Comparison of ENCODE assay signal across 14 cellular contexts in the genomic region with DNA sequence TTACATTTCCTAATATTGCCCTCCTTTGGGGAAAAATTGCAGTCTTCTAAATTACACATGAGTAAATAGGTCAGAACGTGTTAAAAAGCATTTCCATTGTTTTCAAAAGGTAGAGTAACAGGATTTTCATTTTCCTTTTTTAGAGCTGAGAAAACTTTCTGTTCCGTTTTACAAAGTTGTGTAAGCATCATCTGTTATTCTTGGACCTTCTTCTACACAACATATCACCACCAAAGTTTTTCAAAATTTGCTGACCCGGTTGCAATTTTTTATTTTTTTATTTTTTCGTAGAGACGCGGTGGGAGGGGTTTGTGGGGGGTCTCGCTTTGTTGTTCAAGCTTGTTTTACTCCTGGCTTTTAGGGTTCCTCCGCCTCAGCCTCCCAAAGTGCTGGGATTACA. TPM values are rescaled to one million over a fixed set of nuclear protein-coding genes. Genes with fewer than 3 reads are reported as not detected.
DNase-seq lines count a peak whose midpoint lies in the region; ATAC-seq, FAIRE-seq and TF ChIP-seq lines count a peak whose summit lies in the region.
"Had no signal": no experiment of that assay in that cellular context is flagged by ENCODE, and none has a peak within 500 bp of the region (broad histone marks: within the 10 kb centered on the region; RNA-seq: fewer than 3 reads in every experiment).

No MANE protein-coding gene starts in this region.

- H3K27ac Mint-ChIP-seq in astrocyte (ENCODE audit: unreplicated experiment) (no peak overlapping the region), neural progenitor cell (no peak overlapping the region)
- H3K27ac Mint-ChIP-seq: CD14-positive monocyte; dendritic cell treated with granulocyte-macrophage colony-stimulating factor and Interleukin-4, amounts not matched to agents 40 ng/mL and 50 ng/mL, for 4 days had no signal

- H3K27me3 ChIP-seq in HUES6 (ENCODE audit: control insufficient read depth, insufficient read depth, low read length) (peaks cover 17% of the 10 kb centered on the region), astrocyte (ENCODE audit: insufficient read depth, low read length) (peaks cover 15% of the 10 kb centered on the region), neural progenitor cell (peaks cover 17% of the 10 kb centered on the region), Peyer's patch (no peaks in the 10 kb centered on the region)

- H4K20me1 ChIP-seq in astrocyte (ENCODE audit: insufficient read depth, low read length) = no peaks in the 10 kb centered on the region
- H4K20me1 ChIP-seq in neural progenitor cell (ENCODE audit: low read depth) = no peaks in the 10 kb centered on the region

- peaks cover 15% of the 10 kb centered on the region for H3F3A ChIP-seq in neural progenitor cell (ENCODE audit: low read depth)

- H3K4me3 Mint-ChIP-seq in astrocyte (ENCODE audit: unreplicated experiment) = no peak overlapping the region
- H3K4me3 Mint-ChIP-seq in neural progenitor cell = peak overlapping the region; percentile 93

- no peaks in the 10 kb centered on the region for H3K4me1 Mint-ChIP-seq in astrocyte (ENCODE audit: low read depth, unreplicated experiment)
- peaks cover 2% of the 10 kb centered on the region for H3K4me1 Mint-ChIP-seq in neural progenitor cell

- H3K9me3 ChIP-seq in HUES6 (ENCODE audit: control insufficient read depth, insufficient read depth, low read depth, low read length) (no peaks in the 10 kb centered on the region), astrocyte (ENCODE audit: insufficient read depth, low read depth, low read length) (no peaks in the 10 kb centered on the region), neural progenitor cell (ENCODE audit: low read depth) (no peaks in the 10 kb centered on the region), Peyer's patch (no peaks in the 10 kb centered on the region)

- H3K36me3 Mint-ChIP-seq in astrocyte (ENCODE audit: low read depth, unreplicated experiment) (no peaks in the 10 kb centered on the region), neural progenitor cell (no peaks in the 10 kb centered on the region)

- H3K79me2 ChIP-seq in astrocyte (ENCODE audit: insufficient read depth, low read length) (no peaks in the 10 kb centered on the region), neural progenitor cell (ENCODE audit: low read depth) (peaks cover 4% of the 10 kb centered on the region)

- TF ChIP-seq CTCF in astrocyte (IDR thresholded peaks at IDR 0.05; ENCODE audit: insufficient read depth, low read depth, low read length) (no peak), neural progenitor cell (IDR thresholded peaks at IDR 0.05) (no peak), Peyer's patch (IDR thresholded peaks at IDR 0.05) (no peak)

- no peak for ATAC-seq in GM21447 (IDR thresholded peaks at IDR 0.05; ENCODE audit: unreplicated experiment)

- peak overlapping the region; percentile 97 for H3K4me2 ChIP-seq in astrocyte (ENCODE audit: low read length)
- peak overlapping the region; percentile 96 for H3K4me2 ChIP-seq in neural progenitor cell

- H2AFZ ChIP-seq in astrocyte (ENCODE audit: low read depth, low read length) = no peak overlapping the region
- peak overlapping the region; percentile 100 for H2AFZ ChIP-seq in neural progenitor cell (replicated peaks)

- no peak for TF ChIP-seq POLR2A in Peyer's patch (IDR thresholded peaks at IDR 0.05)

- H3K4me3 ChIP-seq in HUES6 (ENCODE audit: low read depth, low read length) (peak overlapping the region; percentile 87), astrocyte (ENCODE audit: insufficient read depth, low read depth, low read length) (no peak overlapping the region), neural progenitor cell (peak overlapping the region; percentile 93), Peyer's patch (no peak overlapping the region)

- no peak for DNase-seq in GM18507 (ENCODE audit: extremely low spot score, insufficient read length, low read depth)
- no peak for DNase-seq in astrocyte (ENCODE audit: low read depth)
- DNase-seq in neural progenitor cell (ENCODE audit: low spot score) = no peak
- no peak for DNase-seq in Peyer's patch
- no peak for DNase-seq in iPS-NIHi7 (ENCODE audit: extremely low spot score)
- DNase-seq: activated CD8-positive, alpha-beta memory T cell treated with anti-CD3 and anti-CD28 coated beads, Interleukin-2, amount 50 U/mL, for 48 hours; Kasumi-1; NCI-H2029 treated with DMSO at 0.1 percent for 48 hours had no signal

- H3K9me3 Mint-ChIP-seq in astrocyte (ENCODE audit: unreplicated experiment) (no peaks in the 10 kb centered on the region), neural progenitor cell (peaks cover 2% of the 10 kb centered on the region)
- H3K9me3 Mint-ChIP-seq: dendritic cell treated with granulocyte-macrophage colony-stimulating factor and Interleukin-4, amounts not matched to agents 40 ng/mL and 50 ng/mL, for 4 days had no signal

- H3K36me3 ChIP-seq in HUES6 (ENCODE audit: control insufficient read depth, insufficient read depth, low read length) (no peaks in the 10 kb centered on the region), astrocyte (ENCODE audit: insufficient read depth, low read length) (no peaks in the 10 kb centered on the region), neural progenitor cell (no peaks in the 10 kb centered on the region), Peyer's patch (no peaks in the 10 kb centered on the region)

- H3K4me1 ChIP-seq in HUES6 (ENCODE audit: control insufficient read depth, insufficient read depth, low read length) (no peaks in the 10 kb centered on the region), astrocyte (ENCODE audit: insufficient read depth, low read length) (no peaks in the 10 kb centered on the region), neural progenitor cell (peaks cover 9% of the 10 kb centered on the region), Peyer's patch (peaks cover 0 to 13% (median 1%) of the 10 kb centered on the region in 4 donors)

- H3K27me3 Mint-ChIP-seq in astrocyte (ENCODE audit: low read depth, unreplicated experiment) = peaks cover 10% of the 10 kb centered on the region
- H3K27me3 Mint-ChIP-seq in neural progenitor cell (ENCODE audit: insufficient read depth, low read depth) = peaks cover 10% of the 10 kb centered on the region

- peak; percentile 15 for FAIRE-seq in GM18507 (lab: Jason Lieb, UNC)
- FAIRE-seq in astrocyte (lab: Jason Lieb, UNC) = no peak

- H3K27ac ChIP-seq in HUES6 (ENCODE audit: low read depth, low read length) (no peak overlapping the region), astrocyte (ENCODE audit: low read depth, low read length) (no peak overlapping the region), neural progenitor cell (no peak overlapping the region), Peyer's patch (no peak overlapping the region)
- H3K27ac ChIP-seq: SK-N-MC, skin epidermis had no signal

- H3K9ac ChIP-seq in HUES6 (ENCODE audit: low read length) (no peak overlapping the region), astrocyte (ENCODE audit: low read length) (no peak overlapping the region), neural progenitor cell (no peak overlapping the region)

RNA-seq across cellular contexts. Expression of gene CCDC39, which starts 1.1 kb away (rescaled TPM):
- not detected in 2 replicates for total RNA-seq in astrocyte
- total RNA-seq in neural progenitor cell (ENCODE audit: low replicate concordance) = 0.24 and 3.3 TPM in 2 replicates
- not detected for total RNA-seq in Peyer's patch

Comparison
In these comparisons a context has a peak if more than half of its experiments do, and no peak if none do; other contexts are left out.
1. H3K4me3 ChIP-seq: peak in HUES6 (single experiment) and neural progenitor cell (single experiment); none in astrocyte (single experiment) and Peyer's patch (0 of 4).